In the genomic region with DNA sequence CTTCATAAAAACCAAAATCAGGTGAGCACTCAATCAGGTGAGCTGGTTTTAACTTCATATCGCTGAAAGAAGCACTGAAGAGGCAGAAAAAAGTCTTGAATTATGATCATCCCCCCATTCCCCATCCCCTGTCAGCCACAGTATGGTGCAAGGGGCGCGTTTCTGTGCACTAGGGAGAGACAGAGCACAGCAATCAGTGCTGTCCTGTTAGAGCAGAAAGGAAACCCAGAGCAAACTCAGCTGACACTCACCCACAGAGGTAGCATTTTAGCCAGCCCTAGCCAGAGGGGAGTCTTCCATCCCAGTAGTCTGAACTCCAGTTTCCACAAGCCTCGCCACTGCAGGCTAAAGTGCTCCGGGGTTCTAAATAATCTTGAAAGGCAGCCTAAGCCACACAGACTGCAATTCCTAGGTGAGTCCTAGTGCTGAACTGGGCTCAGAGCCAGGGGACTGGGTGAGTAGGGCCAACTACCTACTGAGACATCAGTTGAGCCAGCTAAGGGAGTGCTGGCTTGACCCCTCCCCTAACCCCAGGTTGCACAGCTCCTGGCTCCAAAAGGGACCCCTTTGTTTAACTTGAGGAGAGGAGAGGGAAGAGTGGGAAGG, we compare ENCODE assay signal across 2 cellular contexts.
TF ChIP-seq lines count a peak whose summit lies in the region.

No MANE protein-coding gene starts in this region.

TF ChIP-seq in Ishikawa, 13 proteins besides CTCF, POLR2A, EP300 and RAD21:
- 0 out of 2 replicates have a peak, but pooled peaks have one; percentile 9 for TF ChIP-seq REST (IDR thresholded peaks at IDR 0.05; ENCODE audit: low read depth)
- TF ChIP-seq YY1 (IDR thresholded peaks at IDR 0.05; ENCODE audit: low read depth) = no peak

TF ChIP-seq in H1, 55 proteins besides CTCF, POLR2A, EP300 and RAD21:
- TF ChIP-seq TBP (IDR thresholded peaks at IDR 0.05; ENCODE audit: low read depth, low read length) = no peak
- no peak for TF ChIP-seq SRF (IDR thresholded peaks at IDR 0.05; ENCODE audit: low read depth, low read length)
- no peak for TF ChIP-seq CBX8 (IDR thresholded peaks at IDR 0.05; ENCODE audit: borderline replicate concordance, low read depth, low read length)
- TF ChIP-seq KDM5A (IDR thresholded peaks at IDR 0.05; ENCODE audit: low read length) = no peak
- TF ChIP-seq KDM4A (IDR thresholded peaks at IDR 0.05; ENCODE audit: low read depth, low read length, severe bottlenecking) = no peak
- TF ChIP-seq, protein P1, sequence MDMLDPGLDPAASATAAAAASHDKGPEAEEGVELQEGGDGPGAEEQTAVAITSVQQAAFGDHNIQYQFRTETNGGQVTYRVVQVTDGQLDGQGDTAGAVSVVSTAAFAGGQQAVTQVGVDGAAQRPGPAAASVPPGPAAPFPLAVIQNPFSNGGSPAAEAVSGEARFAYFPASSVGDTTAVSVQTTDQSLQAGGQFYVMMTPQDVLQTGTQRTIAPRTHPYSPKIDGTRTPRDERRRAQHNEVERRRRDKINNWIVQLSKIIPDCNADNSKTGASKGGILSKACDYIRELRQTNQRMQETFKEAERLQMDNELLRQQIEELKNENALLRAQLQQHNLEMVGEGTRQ (IDR thresholded peaks at IDR 0.05; ENCODE audit: low read length) = no peak
- TF ChIP-seq HDAC6 (IDR thresholded peaks at IDR 0.05; ENCODE audit: low read depth, low read length) = no peak
- no peak for TF ChIP-seq TEAD4 (IDR thresholded peaks at IDR 0.05; ENCODE audit: low read depth, low read length)
